25 cellular contexts compared by ENCODE assay signal in genomic region chr11:10543782-10544181, GRCh38. TPM values are rescaled to one million over a fixed set of nuclear protein-coding genes. Genes with fewer than 3 reads are reported as not detected.
"Had no signal": no experiment of that assay in that cellular context is flagged by ENCODE, and none has a peak within 500 bp of the region (broad histone marks: within the 10 kb centered on the region; RNA-seq: fewer than 3 reads in every experiment).

No MANE protein-coding gene starts in this region.

- H3K27ac Mint-ChIP-seq: activated CD4-positive, alpha-beta memory T cell treated with anti-CD3 and anti-CD28 coated beads for 36 hours; activated CD4-positive, alpha-beta T cell treated with anti-CD3 and anti-CD28 coated beads, Interleukin-2, amount 10 ng/mL, durations not matched to agents 7 days and 5 days; activated naive CD4-positive, alpha-beta T cell treated with anti-CD3 and anti-CD28 coated beads, Interleukin-2, amount 50 U/mL, for 72 hours; activated naive CD8-positive, alpha-beta T cell treated with anti-CD3 and anti-CD28 coated beads, Interleukin-2, amount 50 U/mL, for 24 hours; brain had no signal

- H3K27me3 ChIP-seq: MG63, Peyer's patch, SJCRH30 had no signal

- H3K9ac ChIP-seq: SK-N-SH had no signal

- H3K9me3 Mint-ChIP-seq: activated CD4-positive, alpha-beta memory T cell treated with anti-CD3 and anti-CD28 coated beads for 36 hours; activated CD4-positive, alpha-beta T cell treated with anti-CD3 and anti-CD28 coated beads, Interleukin-2, amount 10 ng/mL, durations not matched to agents 7 days and 5 days; activated naive CD4-positive, alpha-beta T cell treated with anti-CD3 and anti-CD28 coated beads, Interleukin-2, amount 50 U/mL, for 72 hours; activated naive CD8-positive, alpha-beta T cell treated with anti-CD3 and anti-CD28 coated beads, Interleukin-2, amount 50 U/mL, for 24 hours; activated T-cell treated with anti-CD3 and anti-CD28 coated beads, Interleukin-2, amount 50 U/mL, for 4 hours had no signal

- H3K27me3 Mint-ChIP-seq: activated naive CD8-positive, alpha-beta T cell treated with anti-CD3 and anti-CD28 coated beads, Interleukin-2, amount 50 U/mL, for 24 hours had no signal

- DNase-seq: activated CD4-positive, alpha-beta memory T cell treated with anti-CD3 and anti-CD28 coated beads for 36 hours; activated CD4-positive, alpha-beta T cell treated with anti-CD3 and anti-CD28 coated beads, Interleukin-2, amount 10 ng/mL, durations not matched to agents 7 days and 5 days; activated CD4-positive, CD25-positive, alpha-beta regulatory T cell treated with anti-CD3 and anti-CD28 coated beads, Interleukin-2, amount 50 U/mL, for 72 hours; activated CD8-positive, alpha-beta memory T cell treated with anti-CD3 and anti-CD28 coated beads for 24 hours; activated effector memory CD4-positive, alpha-beta T cell treated with anti-CD3 and anti-CD28 coated beads, Interleukin-2, amount 50 U/mL, for 16 hours; activated naive CD4-positive, alpha-beta T cell treated with Interleukin-2 at 50 U/mL for 16 hours; activated naive CD8-positive, alpha-beta T cell treated with anti-CD3 and anti-CD28 coated beads, Interleukin-2, amount 50 U/mL, for 24 hours; activated T-cell treated with anti-CD3 and anti-CD28 coated beads, Interleukin-2, amount 50 U/mL, for 4 hours; amniotic stem cell; MG63; NCI-H1105 treated with DMSO at 0.1 percent for 48 hours; NCI-H1436 treated with DMSO at 0.1 percent for 48 hours; NCI-H187; NCI-H2081; NCI-H510A treated with DMSO at 0.1 percent for 48 hours; NCI-H69; Peyer's patch; Right ventricle myocardium superior; SJCRH30; SK-N-SH; SW 1271 had no signal

- H3K9me3 ChIP-seq: MG63, Peyer's patch, SJCRH30, SK-N-SH had no signal

- H3K36me3 Mint-ChIP-seq: activated CD4-positive, alpha-beta memory T cell treated with anti-CD3 and anti-CD28 coated beads for 36 hours; activated naive CD4-positive, alpha-beta T cell treated with anti-CD3 and anti-CD28 coated beads, Interleukin-2, amount 50 U/mL, for 72 hours; brain had no signal

- H3K4me3 ChIP-seq: MG63, Peyer's patch, SJCRH30 had no signal

- H3K27ac ChIP-seq: RWPE1, SJCRH30 had no signal

- ATAC-seq: activated naive CD4-positive, alpha-beta T cell treated with anti-CD3 and anti-CD28 coated beads, Interleukin-2, amount 50 U/mL, for 72 hours; activated naive CD8-positive, alpha-beta T cell treated with anti-CD3 and anti-CD28 coated beads, Interleukin-2, amount 50 U/mL, for 24 hours; activated T-cell treated with anti-CD3 and anti-CD28 coated beads, Interleukin-2, amount 50 U/mL, for 4 hours had no signal

- H3K4me3 Mint-ChIP-seq: activated CD4-positive, alpha-beta memory T cell treated with anti-CD3 and anti-CD28 coated beads for 36 hours; activated CD4-positive, alpha-beta T cell treated with anti-CD3 and anti-CD28 coated beads, Interleukin-2, amount 10 ng/mL, durations not matched to agents 7 days and 5 days; activated naive CD8-positive, alpha-beta T cell treated with anti-CD3 and anti-CD28 coated beads, Interleukin-2, amount 50 U/mL, for 24 hours; activated T-cell treated with anti-CD3 and anti-CD28 coated beads, Interleukin-2, amount 50 U/mL, for 4 hours; brain had no signal

- H3K36me3 ChIP-seq: MG63, Peyer's patch, SJCRH30 had no signal

- H3K4me2 ChIP-seq: SK-N-SH had no signal

RNA-seq across cellular contexts. Expression of gene LYVE1, which starts 24.7 kb away (rescaled TPM):
- total RNA-seq: activated CD4-positive, alpha-beta memory T cell treated with anti-CD3 and anti-CD28 coated beads for 36 hours; activated CD4-positive, alpha-beta T cell treated with anti-CD3 and anti-CD28 coated beads, Interleukin-2, amount 10 ng/mL, durations not matched to agents 7 days and 5 days; activated naive CD4-positive, alpha-beta T cell treated with anti-CD3 and anti-CD28 coated beads, Interleukin-2, amount 50 U/mL, for 72 hours; SJCRH30; T-helper 1 cell treated with Interleukin-12 subunit alpha and Interleukin-12 subunit beta and Interleukin-4 antibody, amounts not matched to agents 30 ng/mL and 1 ng/mL, for 36 hours had no signal
- polyA plus RNA-seq: SK-N-SH had no signal
